In genomic region chr21:46599251-46599572, GRCh38 we compare ENCODE assay signal across 1 cellular context.
A peak's percentile ranks its signal among the peaks of the same experiment; 100 is the strongest.
TF ChIP-seq lines count a peak whose summit lies in the region.

No MANE protein-coding gene starts in this region.

TF ChIP-seq in IMR-90, 13 proteins besides CTCF, POLR2A, EP300 and RAD21 (continued from another document):
- peak; percentile 78; the same call in 1 of the 2 replicates for TF ChIP-seq MXI1 (IDR thresholded peaks at IDR 0.05; ENCODE audit: borderline replicate concordance, low read depth, low read length)
